ENCODE assay signal across 1 cellular context in the genomic region with DNA sequence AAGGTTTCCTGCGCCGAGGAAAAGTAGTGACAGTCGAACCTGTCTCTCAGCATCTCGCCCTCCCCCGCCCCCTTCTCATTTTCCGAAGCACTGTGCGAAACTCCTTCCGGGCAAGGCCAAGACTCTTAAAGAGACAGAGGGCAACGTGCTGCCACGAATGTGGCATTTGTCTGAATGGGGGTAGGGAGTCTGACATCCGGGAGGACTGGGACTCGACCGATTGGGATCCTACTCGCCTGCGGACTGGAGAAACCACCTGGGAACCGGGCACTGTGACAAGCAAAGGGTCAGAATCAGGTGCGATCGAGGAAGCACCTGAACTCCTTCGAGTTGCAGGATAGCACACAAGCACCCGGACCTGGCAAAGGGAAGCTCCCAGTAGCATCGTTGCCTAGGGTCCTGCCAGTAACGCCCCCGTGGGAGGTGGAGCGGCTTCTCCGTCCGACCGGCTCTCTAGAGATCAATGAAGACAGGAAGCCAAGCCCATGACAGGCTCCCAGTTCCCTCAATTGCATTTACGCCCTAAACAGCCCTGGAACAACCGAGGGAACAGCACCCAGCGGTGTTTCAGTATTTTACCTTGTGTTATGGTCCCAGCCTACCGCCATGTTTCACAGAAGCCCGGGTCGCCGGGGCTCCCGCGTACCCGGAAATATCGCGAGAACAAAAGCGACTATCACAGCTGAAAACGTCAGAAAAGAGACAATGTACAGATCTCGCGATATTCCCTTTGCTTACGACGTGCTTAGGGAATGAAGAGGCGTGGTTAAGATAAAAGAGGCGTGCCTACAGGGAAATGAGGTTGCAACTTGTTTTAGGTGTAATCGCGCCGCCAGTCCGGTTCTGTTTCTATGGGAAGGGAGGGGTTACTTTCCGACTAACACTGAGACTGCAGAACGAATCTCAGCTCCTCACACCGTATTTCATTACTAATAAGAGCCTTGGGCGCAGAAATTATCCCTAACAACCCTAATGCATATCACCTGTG.
A peak's percentile ranks its signal among the peaks of the same experiment; 100 is the strongest.
TF ChIP-seq lines count a peak whose summit lies in the region.

A gene with protein sequence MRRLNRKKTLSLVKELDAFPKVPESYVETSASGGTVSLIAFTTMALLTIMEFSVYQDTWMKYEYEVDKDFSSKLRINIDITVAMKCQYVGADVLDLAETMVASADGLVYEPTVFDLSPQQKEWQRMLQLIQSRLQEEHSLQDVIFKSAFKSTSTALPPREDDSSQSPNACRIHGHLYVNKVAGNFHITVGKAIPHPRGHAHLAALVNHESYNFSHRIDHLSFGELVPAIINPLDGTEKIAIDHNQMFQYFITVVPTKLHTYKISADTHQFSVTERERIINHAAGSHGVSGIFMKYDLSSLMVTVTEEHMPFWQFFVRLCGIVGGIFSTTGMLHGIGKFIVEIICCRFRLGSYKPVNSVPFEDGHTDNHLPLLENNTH (minus strand): TSS at position 637 of the 988 bp plus-strand sequence. CDS start 9,539 bp downstream, outside the sequence.

TF ChIP-seq in K562, 482 proteins besides CTCF, POLR2A, EP300 and RAD21 (continued from another document and continues in another):
- TF ChIP-seq, protein P1, sequence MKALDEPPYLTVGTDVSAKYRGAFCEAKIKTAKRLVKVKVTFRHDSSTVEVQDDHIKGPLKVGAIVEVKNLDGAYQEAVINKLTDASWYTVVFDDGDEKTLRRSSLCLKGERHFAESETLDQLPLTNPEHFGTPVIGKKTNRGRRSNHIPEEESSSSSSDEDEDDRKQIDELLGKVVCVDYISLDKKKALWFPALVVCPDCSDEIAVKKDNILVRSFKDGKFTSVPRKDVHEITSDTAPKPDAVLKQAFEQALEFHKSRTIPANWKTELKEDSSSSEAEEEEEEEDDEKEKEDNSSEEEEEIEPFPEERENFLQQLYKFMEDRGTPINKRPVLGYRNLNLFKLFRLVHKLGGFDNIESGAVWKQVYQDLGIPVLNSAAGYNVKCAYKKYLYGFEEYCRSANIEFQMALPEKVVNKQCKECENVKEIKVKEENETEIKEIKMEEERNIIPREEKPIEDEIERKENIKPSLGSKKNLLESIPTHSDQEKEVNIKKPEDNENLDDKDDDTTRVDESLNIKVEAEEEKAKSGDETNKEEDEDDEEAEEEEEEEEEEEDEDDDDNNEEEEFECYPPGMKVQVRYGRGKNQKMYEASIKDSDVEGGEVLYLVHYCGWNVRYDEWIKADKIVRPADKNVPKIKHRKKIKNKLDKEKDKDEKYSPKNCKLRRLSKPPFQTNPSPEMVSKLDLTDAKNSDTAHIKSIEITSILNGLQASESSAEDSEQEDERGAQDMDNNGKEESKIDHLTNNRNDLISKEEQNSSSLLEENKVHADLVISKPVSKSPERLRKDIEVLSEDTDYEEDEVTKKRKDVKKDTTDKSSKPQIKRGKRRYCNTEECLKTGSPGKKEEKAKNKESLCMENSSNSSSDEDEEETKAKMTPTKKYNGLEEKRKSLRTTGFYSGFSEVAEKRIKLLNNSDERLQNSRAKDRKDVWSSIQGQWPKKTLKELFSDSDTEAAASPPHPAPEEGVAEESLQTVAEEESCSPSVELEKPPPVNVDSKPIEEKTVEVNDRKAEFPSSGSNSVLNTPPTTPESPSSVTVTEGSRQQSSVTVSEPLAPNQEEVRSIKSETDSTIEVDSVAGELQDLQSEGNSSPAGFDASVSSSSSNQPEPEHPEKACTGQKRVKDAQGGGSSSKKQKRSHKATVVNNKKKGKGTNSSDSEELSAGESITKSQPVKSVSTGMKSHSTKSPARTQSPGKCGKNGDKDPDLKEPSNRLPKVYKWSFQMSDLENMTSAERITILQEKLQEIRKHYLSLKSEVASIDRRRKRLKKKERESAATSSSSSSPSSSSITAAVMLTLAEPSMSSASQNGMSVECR (CRISPR knock-in tag; IDR thresholded peaks at IDR 0.05), result peak; percentile 30; the same call in 1 of the 2 replicates
- TF ChIP-seq ILK (tag; IDR thresholded peaks at IDR 0.05; ENCODE audit: borderline replicate concordance, low read depth) (no peak), ZFX (CRISPR knock-in tag; IDR thresholded peaks at IDR 0.05) (peak; percentile 44), TGIF2 (CRISPR knock-in tag; IDR thresholded peaks at IDR 0.05) (no peak), ZNF384 (IDR thresholded peaks at IDR 0.05; ENCODE audit: low read depth, low read length) (no peak), ASH1L (IDR thresholded peaks at IDR 0.05; ENCODE audit: borderline replicate concordance, low read depth, partially characterized antibody) (peak; percentile 56), MXI1 (IDR thresholded peaks at IDR 0.05; ENCODE audit: low read depth, low read length) (0 out of 2 replicates have a peak, but pooled peaks have one; percentile 33), MYC (IDR thresholded peaks at IDR 0.05; ENCODE audit: low read depth, low read length) (peak; percentile 37; the same call in 1 of the 2 replicates), MYC (CRISPR knock-in tag; IDR thresholded peaks at IDR 0.05; ENCODE audit: borderline replicate concordance, low read depth) (no peak), NCOA1 (IDR thresholded peaks at IDR 0.05; ENCODE audit: low read depth) (no peak), EGR1 (conservative IDR thresholded peaks at IDR 0.05) (peak; percentile 64), ADNP (tag; IDR thresholded peaks at IDR 0.05) (no peak), KAT7 (CRISPR knock-in tag; IDR thresholded peaks at IDR 0.05; ENCODE audit: borderline replicate concordance) (peak; percentile 35; the same call in 1 of the 2 replicates), CBX5 (IDR thresholded peaks at IDR 0.05; ENCODE audit: borderline replicate concordance, low read depth) (no peak), ZBTB7A (IDR thresholded peaks at IDR 0.05; ENCODE audit: borderline replicate concordance, control insufficient read depth, low read depth, low read length) (peak; percentile 50; the same call in 1 of the 2 replicates), SMAD2 (IDR thresholded peaks at IDR 0.05; ENCODE audit: low read depth, low read length) (no peak), PPARD (CRISPR knock-in tag; IDR thresholded peaks at IDR 0.05) (no peak), HEY1 (CRISPR knock-in tag; IDR thresholded peaks at IDR 0.05; ENCODE audit: borderline replicate concordance) (no peak), CBFA2T2 (conservative IDR thresholded peaks at IDR 0.05) (no peak), RHOXF2B (CRISPR knock-in tag; conservative IDR thresholded peaks at IDR 0.05) (no peak), BRCA1 (IDR thresholded peaks at IDR 0.05) (peak; percentile 97; the same call in 1 of the 2 replicates), BRCA1 (CRISPR knock-in tag; IDR thresholded peaks at IDR 0.05) (no peak), ATF7 (IDR thresholded peaks at IDR 0.05) (peak; percentile 83; the same call in 1 of the 2 replicates), NR2F6 (CRISPR knock-in tag; IDR thresholded peaks at IDR 0.05) (no peak), KLF1 (tag; IDR thresholded peaks at IDR 0.05) (no peak), PHF21A (IDR thresholded peaks at IDR 0.05; ENCODE audit: borderline replicate concordance, low read depth) (no peak), ERF (CRISPR knock-in tag; IDR thresholded peaks at IDR 0.05) (no peak), OTX1 (CRISPR knock-in tag; IDR thresholded peaks at IDR 0.05) (no peak), SNRNP70 (optimal IDR thresholded peaks at IDR 0.05; ENCODE audit: low read depth, low read length) (no peak), BDP1 (IDR thresholded peaks at IDR 0.05; ENCODE audit: insufficient read depth, insufficient read length) (no peak), TAL1 (IDR thresholded peaks at IDR 0.05) (no peak), RFX5 (IDR thresholded peaks at IDR 0.05; ENCODE audit: low read depth, low read length) (no peak), ZNF79 (CRISPR knock-in tag; IDR thresholded peaks at IDR 0.05; ENCODE audit: low read depth) (no peak), EHMT2 (IDR thresholded peaks at IDR 0.05) (no peak)
- TF ChIP-seq, protein P2, sequence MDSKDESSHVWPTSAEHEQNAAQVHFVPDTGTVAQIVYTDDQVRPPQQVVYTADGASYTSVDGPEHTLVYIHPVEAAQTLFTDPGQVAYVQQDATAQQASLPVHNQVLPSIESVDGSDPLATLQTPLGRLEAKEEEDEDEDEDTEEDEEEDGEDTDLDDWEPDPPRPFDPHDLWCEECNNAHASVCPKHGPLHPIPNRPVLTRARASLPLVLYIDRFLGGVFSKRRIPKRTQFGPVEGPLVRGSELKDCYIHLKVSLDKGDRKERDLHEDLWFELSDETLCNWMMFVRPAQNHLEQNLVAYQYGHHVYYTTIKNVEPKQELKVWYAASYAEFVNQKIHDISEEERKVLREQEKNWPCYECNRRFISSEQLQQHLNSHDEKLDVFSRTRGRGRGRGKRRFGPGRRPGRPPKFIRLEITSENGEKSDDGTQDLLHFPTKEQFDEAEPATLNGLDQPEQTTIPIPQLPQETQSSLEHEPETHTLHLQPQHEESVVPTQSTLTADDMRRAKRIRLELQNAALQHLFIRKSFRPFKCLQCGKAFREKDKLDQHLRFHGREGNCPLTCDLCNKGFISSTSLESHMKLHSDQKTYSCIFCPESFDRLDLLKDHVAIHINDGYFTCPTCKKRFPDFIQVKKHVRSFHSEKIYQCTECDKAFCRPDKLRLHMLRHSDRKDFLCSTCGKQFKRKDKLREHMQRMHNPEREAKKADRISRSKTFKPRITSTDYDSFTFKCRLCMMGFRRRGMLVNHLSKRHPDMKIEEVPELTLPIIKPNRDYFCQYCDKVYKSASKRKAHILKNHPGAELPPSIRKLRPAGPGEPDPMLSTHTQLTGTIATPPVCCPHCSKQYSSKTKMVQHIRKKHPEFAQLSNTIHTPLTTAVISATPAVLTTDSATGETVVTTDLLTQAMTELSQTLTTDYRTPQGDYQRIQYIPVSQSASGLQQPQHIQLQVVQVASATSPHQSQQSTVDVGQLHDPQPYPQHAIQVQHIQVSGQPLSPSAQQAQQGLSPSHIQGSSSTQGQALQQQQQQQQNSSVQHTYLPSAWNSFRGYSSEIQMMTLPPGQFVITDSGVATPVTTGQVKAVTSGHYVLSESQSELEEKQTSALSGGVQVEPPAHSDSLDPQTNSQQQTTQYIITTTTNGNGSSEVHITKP (IDR thresholded peaks at IDR 0.05; ENCODE audit: partially characterized antibody), result peak; percentile 27
- TF ChIP-seq, protein P3, sequence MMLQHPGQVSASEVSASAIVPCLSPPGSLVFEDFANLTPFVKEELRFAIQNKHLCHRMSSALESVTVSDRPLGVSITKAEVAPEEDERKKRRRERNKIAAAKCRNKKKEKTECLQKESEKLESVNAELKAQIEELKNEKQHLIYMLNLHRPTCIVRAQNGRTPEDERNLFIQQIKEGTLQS (IDR thresholded peaks at IDR 0.05), result peak; percentile 21; the same call in 1 of the 2 replicates
- TF ChIP-seq, protein P3 (CRISPR knock-in tag; conservative IDR thresholded peaks at IDR 0.05), result no peak; the same call in 1 of the 2 replicates
- TF ChIP-seq, protein P4, sequence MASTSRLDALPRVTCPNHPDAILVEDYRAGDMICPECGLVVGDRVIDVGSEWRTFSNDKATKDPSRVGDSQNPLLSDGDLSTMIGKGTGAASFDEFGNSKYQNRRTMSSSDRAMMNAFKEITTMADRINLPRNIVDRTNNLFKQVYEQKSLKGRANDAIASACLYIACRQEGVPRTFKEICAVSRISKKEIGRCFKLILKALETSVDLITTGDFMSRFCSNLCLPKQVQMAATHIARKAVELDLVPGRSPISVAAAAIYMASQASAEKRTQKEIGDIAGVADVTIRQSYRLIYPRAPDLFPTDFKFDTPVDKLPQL (IDR thresholded peaks at IDR 0.05; ENCODE audit: extremely low read depth, insufficient read length), result no peak
- TF ChIP-seq, protein P5, sequence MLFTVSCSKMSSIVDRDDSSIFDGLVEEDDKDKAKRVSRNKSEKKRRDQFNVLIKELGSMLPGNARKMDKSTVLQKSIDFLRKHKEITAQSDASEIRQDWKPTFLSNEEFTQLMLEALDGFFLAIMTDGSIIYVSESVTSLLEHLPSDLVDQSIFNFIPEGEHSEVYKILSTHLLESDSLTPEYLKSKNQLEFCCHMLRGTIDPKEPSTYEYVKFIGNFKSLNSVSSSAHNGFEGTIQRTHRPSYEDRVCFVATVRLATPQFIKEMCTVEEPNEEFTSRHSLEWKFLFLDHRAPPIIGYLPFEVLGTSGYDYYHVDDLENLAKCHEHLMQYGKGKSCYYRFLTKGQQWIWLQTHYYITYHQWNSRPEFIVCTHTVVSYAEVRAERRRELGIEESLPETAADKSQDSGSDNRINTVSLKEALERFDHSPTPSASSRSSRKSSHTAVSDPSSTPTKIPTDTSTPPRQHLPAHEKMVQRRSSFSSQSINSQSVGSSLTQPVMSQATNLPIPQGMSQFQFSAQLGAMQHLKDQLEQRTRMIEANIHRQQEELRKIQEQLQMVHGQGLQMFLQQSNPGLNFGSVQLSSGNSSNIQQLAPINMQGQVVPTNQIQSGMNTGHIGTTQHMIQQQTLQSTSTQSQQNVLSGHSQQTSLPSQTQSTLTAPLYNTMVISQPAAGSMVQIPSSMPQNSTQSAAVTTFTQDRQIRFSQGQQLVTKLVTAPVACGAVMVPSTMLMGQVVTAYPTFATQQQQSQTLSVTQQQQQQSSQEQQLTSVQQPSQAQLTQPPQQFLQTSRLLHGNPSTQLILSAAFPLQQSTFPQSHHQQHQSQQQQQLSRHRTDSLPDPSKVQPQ (CRISPR knock-in tag; IDR thresholded peaks at IDR 0.05; ENCODE audit: borderline replicate concordance), result no peak
- TF ChIP-seq, protein P6, sequence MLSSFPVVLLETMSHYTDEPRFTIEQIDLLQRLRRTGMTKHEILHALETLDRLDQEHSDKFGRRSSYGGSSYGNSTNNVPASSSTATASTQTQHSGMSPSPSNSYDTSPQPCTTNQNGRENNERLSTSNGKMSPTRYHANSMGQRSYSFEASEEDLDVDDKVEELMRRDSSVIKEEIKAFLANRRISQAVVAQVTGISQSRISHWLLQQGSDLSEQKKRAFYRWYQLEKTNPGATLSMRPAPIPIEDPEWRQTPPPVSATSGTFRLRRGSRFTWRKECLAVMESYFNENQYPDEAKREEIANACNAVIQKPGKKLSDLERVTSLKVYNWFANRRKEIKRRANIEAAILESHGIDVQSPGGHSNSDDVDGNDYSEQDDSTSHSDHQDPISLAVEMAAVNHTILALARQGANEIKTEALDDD (IDR thresholded peaks at IDR 0.05), result peak; percentile 82
